In the genomic region with DNA sequence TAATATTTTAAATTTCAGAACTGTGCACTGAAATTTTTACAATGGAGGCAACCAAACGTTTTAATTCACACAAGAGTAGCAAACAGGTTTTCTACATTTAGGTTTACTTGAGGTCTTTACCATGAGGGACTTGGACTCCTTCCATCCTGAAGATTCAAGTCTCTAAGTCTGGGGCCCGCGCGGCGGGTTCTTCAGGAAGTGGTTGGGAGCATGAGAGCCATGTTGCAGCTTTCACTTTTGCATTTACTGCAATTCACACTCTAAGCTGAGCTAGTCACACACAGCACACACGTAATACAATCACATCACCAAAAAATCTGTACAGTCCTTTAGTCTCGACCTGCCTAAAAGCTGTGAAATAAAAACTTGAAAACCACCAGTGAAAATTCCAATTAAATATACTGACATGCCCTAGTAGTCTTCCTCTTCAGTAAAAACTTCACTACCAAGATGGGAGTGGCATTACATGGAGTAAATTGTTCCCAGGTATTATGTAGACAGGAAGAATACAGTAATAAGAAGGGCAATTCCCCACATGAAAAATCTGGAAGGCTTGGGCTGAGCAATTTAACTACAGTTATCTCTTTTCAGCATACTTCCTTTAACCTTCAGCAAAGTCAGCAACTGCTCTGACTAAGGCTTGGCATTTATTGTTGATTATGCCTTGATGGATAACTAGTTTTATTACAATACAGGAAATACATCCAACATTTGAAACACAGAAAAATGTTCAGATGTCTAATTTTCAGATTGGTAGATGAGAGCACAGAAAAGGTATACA, we compare ENCODE assay signal across 8 cellular contexts.
A peak's percentile ranks its signal among the peaks of the same experiment; 100 is the strongest.
DNase-seq lines count a peak whose midpoint lies in the region; ATAC-seq and TF ChIP-seq lines count a peak whose summit lies in the region.

No MANE protein-coding gene starts in this region.

- H3K27me3 ChIP-seq in SJCRH30 = no peaks in the 10 kb centered on the region

- H3K9me3 ChIP-seq in T-helper 17 cell (ENCODE audit: control insufficient read depth, low read length, poor library complexity, severe bottlenecking) = no peaks in the 10 kb centered on the region
- no peaks in the 10 kb centered on the region for H3K9me3 ChIP-seq in SJCRH30 (replicated peaks)

- no peak for TF ChIP-seq CTCF in cardiac fibroblast (IDR thresholded peaks at IDR 0.05; ENCODE audit: low read depth, low read length)

- ATAC-seq in HG02798 (IDR thresholded peaks at IDR 0.05; ENCODE audit: poor library complexity, unreplicated experiment) (peak; percentile 48), T-helper 17 cell (peak; percentile 71), left lobe of liver (no peak)

- no peaks in the 10 kb centered on the region for H3K4me1 ChIP-seq in SJCRH30

- peaks cover 29% of the 10 kb centered on the region for H3K4me1 Mint-ChIP-seq in T-helper 17 cell

- H3K4me3 ChIP-seq in cardiac fibroblast (replicated peaks in 1 of 2; ENCODE audit: low read depth in 2 of 2, low read length in 2 of 2) (peak overlapping the region in 1 of 2 donors; percentile 58), SJCRH30 (no peak overlapping the region)

- H3K4me3 Mint-ChIP-seq in T-helper 17 cell = peak overlapping the region; percentile 89

- no peaks in the 10 kb centered on the region for H3K36me3 ChIP-seq in SJCRH30

- H3K27ac Mint-ChIP-seq in T-helper 17 cell = peak overlapping the region; percentile 95

- H3K36me3 Mint-ChIP-seq in T-helper 17 cell (ENCODE audit: low read depth) = no peaks in the 10 kb centered on the region

- no peaks in the 10 kb centered on the region for H3K27me3 Mint-ChIP-seq in T-helper 17 cell

- DNase-seq in EL (peak; percentile 77), T-helper 17 cell (peak; percentile 17 to 52 (median 33)), cardiac fibroblast (ENCODE audit: low read depth in 2 of 2) (peak; percentile 60 to 74), mucosa of gallbladder (ENCODE audit: low spot score) (peak; percentile 28), SJCRH30 (no peak), NCI-H1417 treated with DMSO at 0.1 percent for 48 hours (lab: John Stamatoyannopoulos, UW) (no peak), left lobe of liver (ENCODE audit: low spot score) (no peak)

- H3K27ac ChIP-seq in SJCRH30 = no peak overlapping the region

Comparison
In these comparisons a context has a peak if more than half of its experiments do, and no peak if none do; other contexts are left out.
1. DNase-seq: peak in EL (single experiment), T-helper 17 cell (3 of 3), cardiac fibroblast (2 of 2) and mucosa of gallbladder (single experiment); none in SJCRH30 (0 of 2), NCI-H1417 treated with DMSO at 0.1 percent for 48 hours (single experiment) and left lobe of liver (single experiment).